ENCODE assay signal across 22 cellular contexts in the genomic region with DNA sequence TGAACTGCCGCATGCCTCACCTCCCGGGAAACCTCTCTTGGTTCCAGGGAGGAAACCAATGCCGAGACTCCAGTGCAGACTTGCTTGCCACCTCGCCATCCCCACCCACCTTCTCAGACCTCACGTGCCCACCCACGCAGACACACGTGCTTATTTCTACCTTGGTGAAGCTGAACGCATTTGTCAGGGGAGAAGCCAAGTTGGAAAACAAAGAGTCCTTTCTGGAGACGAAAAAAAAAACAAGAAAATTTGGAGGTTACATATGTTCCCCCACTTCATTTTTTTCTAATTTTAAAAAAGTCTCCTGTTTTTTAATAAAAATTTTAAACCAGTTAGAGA.
DNase-seq lines count a peak whose midpoint lies in the region; ATAC-seq and TF ChIP-seq lines count a peak whose summit lies in the region.
"Had no signal": no experiment of that assay in that cellular context is flagged by ENCODE, and none has a peak within 500 bp of the region (broad histone marks: within the 10 kb centered on the region; RNA-seq: fewer than 3 reads in every experiment).

No MANE protein-coding gene starts in this region.

- H2BK15ac ChIP-seq in neuronal stem cell (ENCODE audit: low read length) = no peak overlapping the region

- DNase-seq in mammary epithelial cell (peak; percentile 9), MCF 10A (ENCODE audit: unreplicated experiment) (no peak), endodermal cell (no peak), neuronal stem cell (ENCODE audit: low spot score) (no peak), anterior cingulate cortex (lab: John Stamatoyannopoulos, UW) (no peak)
- no peak for DNase-seq in stimulated activated naive CD8-positive, alpha-beta T cell treated with anti-CD3 and anti-CD28 coated beads, Interleukin-15, Interleukin-2, amounts not matched to agents 100 U/mL and 50 U/mL, for 24 hours
- DNase-seq: CD4-positive, alpha-beta T cell; CD8-positive, alpha-beta memory T cell; DMS 273 treated with DMSO at 0.1 percent for 48 hours; DMS79; EL; GDM1; GM23248; H7; HCEC 1CT had no signal

- no peak overlapping the region for H3K4ac ChIP-seq in neuronal stem cell (ENCODE audit: low read length)

- dilution Hi-C loops in mammary epithelial cell (cut with HindIII; ENCODE audit: low sequenced_read_pairs) = loop anchor here (5.0 kb wide), 1 partner anchor 56 kb away; no protein-coding TSS in a partner anchor

- H3K9me3 ChIP-seq in mammary epithelial cell (replicated peaks; ENCODE audit: insufficient read depth, low read length) = no peaks in the 10 kb centered on the region
- no peaks in the 10 kb centered on the region for H3K9me3 ChIP-seq in HUES64 (ENCODE audit: insufficient read depth, low read depth, low read length)
- H3K9me3 ChIP-seq in endodermal cell (ENCODE audit: control insufficient read depth, low read length) = no peaks in the 10 kb centered on the region
- H3K9me3 ChIP-seq in neuronal stem cell (replicated peaks in 1 of 2; ENCODE audit: control insufficient read depth in 2 of 2, insufficient read depth in 1 of 2, low read depth in 1 of 2, low read length in 2 of 2) = peaks cover 0 to 2% of the 10 kb centered on the region in 2 donors

- H3K27me3 ChIP-seq in mammary epithelial cell (ENCODE audit: insufficient read depth, low read length) (no peaks in the 10 kb centered on the region), HUES64 (ENCODE audit: insufficient read depth, low read length) (no peaks in the 10 kb centered on the region), endodermal cell (ENCODE audit: control insufficient read depth, insufficient read depth, low read length, poor library complexity, severe bottlenecking) (no peaks in the 10 kb centered on the region), neuronal stem cell (ENCODE audit: control insufficient read depth in 3 of 3, insufficient read depth in 3 of 3, low read depth in 1 of 3, low read length in 3 of 3) (peaks cover 0 to 31% (median 0%) of the 10 kb centered on the region in 3 experiments)
- H3K27me3 ChIP-seq: BLaER1 treated with 17β-estradiol and CSF1 and Interleukin-3, amounts not matched to agents 10 nM and 100 nM had no signal

- H4K8ac ChIP-seq in neuronal stem cell (ENCODE audit: low read depth, low read length) = no peak overlapping the region

- H2BK12ac ChIP-seq in neuronal stem cell (ENCODE audit: low read length) = no peak overlapping the region

- no peaks in the 10 kb centered on the region for H3K79me1 ChIP-seq in neuronal stem cell (ENCODE audit: low read depth, low read length)

- no peaks in the 10 kb centered on the region for H3K9me3 Mint-ChIP-seq in MCF 10A (ENCODE audit: unreplicated experiment)
- H3K9me3 Mint-ChIP-seq in endodermal cell = no peaks in the 10 kb centered on the region
- H3K9me3 Mint-ChIP-seq: CD4-positive, alpha-beta T cell had no signal

- no TSS peak for BruUV-seq in mammary epithelial cell (replicated peaks; lab: Mats Ljungman, UMichigan)
- no TSS peak for BruUV-seq in MCF 10A (replicated peaks; lab: Mats Ljungman, UMichigan)

- H3K4me1 Mint-ChIP-seq in MCF 10A (ENCODE audit: insufficient read depth, unreplicated experiment) (no peaks in the 10 kb centered on the region), endodermal cell (peaks cover 26% of the 10 kb centered on the region)
- H3K4me1 Mint-ChIP-seq: B cell; CD14-positive monocyte; CD8-positive, alpha-beta memory T cell had no signal

- no peak overlapping the region for H3K27ac Mint-ChIP-seq in MCF 10A (ENCODE audit: low read depth, unreplicated experiment)
- H3K27ac Mint-ChIP-seq in endodermal cell = peak overlapping the region; percentile 44
- H3K27ac Mint-ChIP-seq: B cell; CD14-positive monocyte; CD4-positive, alpha-beta T cell; CD8-positive, alpha-beta memory T cell had no signal

- CTCF ChIA-PET in mammary epithelial cell (lab: Charles Lee; ENCODE audit: low non-redundant PET) = no interaction called here
- CTCF ChIA-PET in MCF 10A (lab: Yijun Ruan, JAX) = interaction anchor here (0.6 to 0.9 kb wide), 3 partner anchors 261 to 1433 kb away, joined by 3 to 4 read pairs (median 3); no protein-coding TSS in a partner anchor

- no peaks in the 10 kb centered on the region for H3K79me2 ChIP-seq in mammary epithelial cell (ENCODE audit: insufficient read depth, low read length)

- H3K27ac ChIP-seq in mammary epithelial cell (ENCODE audit: insufficient read depth, low read depth, low read length) (no peak overlapping the region), HUES64 (ENCODE audit: low read depth, low read length) (0 out of 2 replicates have a peak overlapping the region, but pooled peaks have one; percentile 5), endodermal cell (ENCODE audit: low read depth, low read length) (peak overlapping the region; percentile 14), neuronal stem cell (replicated peaks; ENCODE audit: low read length) (no peak overlapping the region)
- H3K27ac ChIP-seq: 22Rv1; BLaER1 treated with 17β-estradiol and CSF1 and Interleukin-3, amounts not matched to agents 10 nM and 100 nM; GM23248 had no signal

- H3K4me3 ChIP-seq in mammary epithelial cell (replicated peaks in 1 of 3; ENCODE audit: insufficient read depth in 1 of 3, low read depth in 2 of 3, low read length in 3 of 3) = no peak overlapping the region
- H3K4me3 ChIP-seq in HUES64 (ENCODE audit: low read length) = no peak overlapping the region
- H3K4me3 ChIP-seq in endodermal cell (ENCODE audit: low read length) = no peak overlapping the region
- no peak overlapping the region for H3K4me3 ChIP-seq in neuronal stem cell (ENCODE audit: low read length in 2 of 2)
- H3K4me3 ChIP-seq: BLaER1 treated with 17β-estradiol and CSF1 and Interleukin-3, amounts not matched to agents 10 nM and 100 nM; GM12878; GM23248 had no signal

- intact Hi-C loops in mammary epithelial cell (cut with micrococcal nuclease) = no loop called here
- intact Hi-C loops in MCF 10A (cut with micrococcal nuclease) = no loop called here

- no peak overlapping the region for H3K4me2 ChIP-seq in mammary epithelial cell (ENCODE audit: insufficient read depth, low read depth, low read length)
- H3K4me2 ChIP-seq in neuronal stem cell (ENCODE audit: insufficient read depth, low read length, poor library complexity, severe bottlenecking) = no peak overlapping the region

- H3K36me3 Mint-ChIP-seq in MCF 10A (ENCODE audit: insufficient read depth, unreplicated experiment) (no peaks in the 10 kb centered on the region), endodermal cell (ENCODE audit: low read depth) (peaks cover 6% of the 10 kb centered on the region)
- H3K36me3 Mint-ChIP-seq: CD14-positive monocyte; CD8-positive, alpha-beta memory T cell had no signal

- H3K36me3 ChIP-seq in mammary epithelial cell (ENCODE audit: insufficient read depth, low read length) = no peaks in the 10 kb centered on the region
- no peaks in the 10 kb centered on the region for H3K36me3 ChIP-seq in HUES64 (ENCODE audit: insufficient read depth, low read length)
- H3K36me3 ChIP-seq in endodermal cell (ENCODE audit: control insufficient read depth, insufficient read depth, low read length) = no peaks in the 10 kb centered on the region
- H3K36me3 ChIP-seq in neuronal stem cell (replicated peaks in 1 of 2; ENCODE audit: control insufficient read depth in 2 of 2, insufficient read depth in 2 of 2, low read length in 2 of 2) = no peaks in the 10 kb centered on the region
- H3K36me3 ChIP-seq: BLaER1 treated with 17β-estradiol and CSF1 and Interleukin-3, amounts not matched to agents 10 nM and 100 nM had no signal

- no peak overlapping the region for H2AK5ac ChIP-seq in neuronal stem cell (ENCODE audit: low read depth, low read length)

- H2AFZ ChIP-seq in mammary epithelial cell (ENCODE audit: low read depth, low read length) = no peak overlapping the region
- H2AFZ ChIP-seq in neuronal stem cell (ENCODE audit: low read length) = no peak overlapping the region
- H2AFZ ChIP-seq: GM23248 had no signal

- H4K20me1 ChIP-seq in mammary epithelial cell (ENCODE audit: insufficient read depth, low read length) = no peaks in the 10 kb centered on the region
- H4K20me1 ChIP-seq: BLaER1 treated with 17β-estradiol and CSF1 and Interleukin-3, amounts not matched to agents 10 nM and 100 nM had no signal

- H3K27me3 Mint-ChIP-seq in MCF 10A (ENCODE audit: insufficient read depth, unreplicated experiment) (no peaks in the 10 kb centered on the region), endodermal cell (ENCODE audit: insufficient read depth) (no peaks in the 10 kb centered on the region)
- H3K27me3 Mint-ChIP-seq: CD8-positive, alpha-beta memory T cell had no signal

- H3K4me3 Mint-ChIP-seq in MCF 10A (ENCODE audit: unreplicated experiment) (no peak overlapping the region), endodermal cell (no peak overlapping the region)
- H3K4me3 Mint-ChIP-seq: B cell; CD14-positive monocyte; CD4-positive, alpha-beta T cell; CD8-positive, alpha-beta memory T cell had no signal

- no peaks in the 10 kb centered on the region for H3K4me1 ChIP-seq in mammary epithelial cell (ENCODE audit: insufficient read depth, low read length)
- peaks cover 11% of the 10 kb centered on the region for H3K4me1 ChIP-seq in HUES64 (ENCODE audit: insufficient read depth, low read length)
- H3K4me1 ChIP-seq in endodermal cell (ENCODE audit: control insufficient read depth, insufficient read depth, low read length) = peaks cover 16% of the 10 kb centered on the region
- peaks cover 19 to 21% of the 10 kb centered on the region in 2 donors for H3K4me1 ChIP-seq in neuronal stem cell (ENCODE audit: control insufficient read depth in 2 of 2, insufficient read depth in 1 of 2, low read depth in 1 of 2, low read length in 2 of 2)

- WGBS in mammary epithelial cell (ENCODE audit: low coverage, missing lambda C conversion rate) = 41% methylated on average over 8 of the region's 9 CpGs
- 82% methylated on average over 9 of the region's 9 CpGs for WGBS in HUES64
- WGBS in endodermal cell (ENCODE audit: insufficient coverage in 1 of 2, insufficient read length in 1 of 2), 2 experiments = 72 to 74% methylated on average over 4 to 9 of the region's 9 CpGs
- WGBS in neuronal stem cell (ENCODE audit: extremely low coverage in 2 of 2, insufficient read length in 2 of 2, insufficient replicate concordance in 1 of 2), 2 donors = no CpG with 5 or more reads among the region's 9 CpGs

- POLR2A ChIA-PET in MCF 10A (lab: Yijun Ruan, JAX) = no interaction called here

- no peak overlapping the region for H3K14ac ChIP-seq in neuronal stem cell (ENCODE audit: low read length)

- H3K9ac ChIP-seq in mammary epithelial cell (ENCODE audit: insufficient read depth, low read length) (no peak overlapping the region), HUES64 (ENCODE audit: low read depth, low read length) (no peak overlapping the region), endodermal cell (ENCODE audit: extremely low read depth, low read length, poor library complexity, severe bottlenecking) (no peak overlapping the region), neuronal stem cell (ENCODE audit: low read depth, low read length, poor library complexity) (no peak overlapping the region)
- H3K9ac ChIP-seq: BLaER1 treated with 17β-estradiol and CSF1 and Interleukin-3, amounts not matched to agents 10 nM and 100 nM; GM23248 had no signal

- TF ChIP-seq CTCF in mammary epithelial cell (conservative IDR thresholded peaks at IDR 0.05 in 1 of 2, IDR thresholded peaks at IDR 0.05 in 1 of 2; ENCODE audit: extremely low read depth in 1 of 2, insufficient read depth in 1 of 2, low read depth in 1 of 2, low read length in 2 of 2) (no peak), MCF 10A (IDR thresholded peaks at IDR 0.05; ENCODE audit: unreplicated experiment) (no peak), endodermal cell (conservative IDR thresholded peaks at IDR 0.05) (no peak)

- no peak overlapping the region for H2BK5ac ChIP-seq in neuronal stem cell (ENCODE audit: low read length)

- no peak overlapping the region for H2BK120ac ChIP-seq in neuronal stem cell (ENCODE audit: low read depth, low read length)

- peak overlapping the region; percentile 33 for H3K18ac ChIP-seq in neuronal stem cell (ENCODE audit: low read length)

- no peak overlapping the region for H3K23ac ChIP-seq in neuronal stem cell (ENCODE audit: low read depth, low read length, poor library complexity)

- ATAC-seq in stimulated activated naive CD8-positive, alpha-beta T cell treated with anti-CD3 and anti-CD28 coated beads, Interleukin-15, Interleukin-2, amounts not matched to agents 100 U/mL and 50 U/mL, for 24 hours = no peak
- no peak for ATAC-seq in activated CD4-positive, CD25-positive, alpha-beta regulatory T cell treated with anti-CD3 and anti-CD28 coated beads, Interleukin-2, amount 50 U/mL, for 24 hours
- ATAC-seq: GM12878 had no signal

- in situ Hi-C loops in mammary epithelial cell (cut with MboI; ENCODE audit: low sequenced_read_pairs in 2 of 2) = no loop called here

- H4K91ac ChIP-seq in neuronal stem cell (ENCODE audit: low read depth, low read length, poor library complexity) = no peak overlapping the region

Comparison
In these comparisons a context has a peak if more than half of its experiments do, and no peak if none do; other contexts are left out.
1. H3K27ac ChIP-seq: peak in HUES64 (single experiment) and endodermal cell (single experiment); none in mammary epithelial cell (single experiment) and neuronal stem cell (single experiment).